29 cellular contexts compared by ENCODE assay signal in the genomic region with DNA sequence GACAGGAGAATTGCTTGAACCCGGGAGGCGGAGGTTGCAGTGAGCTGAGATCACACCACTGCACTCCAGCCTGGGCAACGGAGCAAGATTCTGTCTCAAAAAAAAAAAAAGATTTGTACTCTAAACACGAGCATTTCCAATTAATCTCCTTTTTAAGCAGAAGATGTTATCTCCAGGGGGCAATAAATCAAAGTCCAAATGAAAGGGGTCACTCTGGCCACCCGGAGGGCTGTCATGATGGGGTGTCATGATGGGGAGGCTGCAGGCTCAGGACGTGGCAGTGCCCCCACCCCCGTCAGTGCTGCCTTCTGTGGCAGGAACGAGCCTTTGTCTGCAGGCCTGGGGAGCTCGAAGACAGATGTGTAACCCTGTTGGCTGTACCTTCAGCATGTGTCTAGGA.
"Had no signal": no experiment of that assay in that cellular context is flagged by ENCODE, and none has a peak within 500 bp of the region (broad histone marks: within the 10 kb centered on the region; RNA-seq: fewer than 3 reads in every experiment).

No MANE protein-coding gene starts in this region.

- H3K4me3 ChIP-seq: heart left ventricle, right atrium auricular region, smooth muscle cell, suprapubic skin, tibial artery had no signal

- ATAC-seq: activated T-cell treated with anti-CD3 and anti-CD28 coated beads, Interleukin-2, amount 50 U/mL, for 72 hours; esophagus mucosa; heart left ventricle; left colon; naive thymus-derived CD4-positive, alpha-beta T cell had no signal

- H3K9me3 ChIP-seq: heart left ventricle, right atrium auricular region, suprapubic skin, tibial artery had no signal

- H3K27me3 ChIP-seq: heart left ventricle, right atrium auricular region, suprapubic skin, tibial artery had no signal

- H3K36me3 ChIP-seq: heart left ventricle, right atrium auricular region, suprapubic skin, tibial artery had no signal

- H3K27ac Mint-ChIP-seq: activated naive CD8-positive, alpha-beta T cell; activated T-cell treated with anti-CD3 and anti-CD28 coated beads, Interleukin-2, amount 50 U/mL, for 72 hours; dendritic cell treated with granulocyte-macrophage colony-stimulating factor and Interleukin-4, amounts not matched to agents 40 ng/mL and 50 ng/mL, for 4 days; endodermal cell; naive thymus-derived CD4-positive, alpha-beta T cell had no signal

- H3K27me3 Mint-ChIP-seq: activated naive CD8-positive, alpha-beta T cell; central memory CD8-positive, alpha-beta T cell had no signal

- H3K4me2 ChIP-seq: smooth muscle cell had no signal

- DNase-seq: activated CD4-positive, alpha-beta T cell treated with anti-CD3 and anti-CD28 coated beads for 4 hours; activated CD4-positive, alpha-beta T cell treated with anti-CD3 and anti-CD28 coated beads, Interleukin-2, amount 50 U/mL, for 4 hours; activated effector memory CD4-positive, alpha-beta T cell treated with Interleukin-2 at 50 U/mL for 16 hours; activated naive CD4-positive, alpha-beta T cell treated with Interleukin-2 at 50 U/mL for 16 hours; activated T-cell treated with anti-CD3 and anti-CD28 coated beads, Interleukin-2, amount 50 U/mL, for 72 hours; anterior cingulate cortex; foreskin fibroblast; heart left ventricle; hypothalamus; immature natural killer cell; kidney; left colon; midbrain; naive thymus-derived CD4-positive, alpha-beta T cell; occipital lobe; stimulated activated CD4-positive, alpha-beta T cell treated with anti-CD3 and anti-CD28 coated beads, Interleukin-2, amount 100 ng/mL, for 24 hours; stimulated activated naive CD4-positive, alpha-beta T cell; T-helper 1 cell had no signal

- H2AFZ ChIP-seq: parathyroid adenoma had no signal

- H3K4me3 Mint-ChIP-seq: activated naive CD8-positive, alpha-beta T cell; central memory CD8-positive, alpha-beta T cell; dendritic cell treated with granulocyte-macrophage colony-stimulating factor and Interleukin-4, amounts not matched to agents 40 ng/mL and 50 ng/mL, for 4 days; endodermal cell; immature natural killer cell; naive thymus-derived CD4-positive, alpha-beta T cell; neural crest cell had no signal

- H3K4me1 ChIP-seq: parathyroid adenoma had no signal

- H3K27ac ChIP-seq: heart left ventricle, parathyroid adenoma, right atrium auricular region, suprapubic skin, tibial artery had no signal

- H3K9ac ChIP-seq: parathyroid adenoma had no signal

- H3K36me3 Mint-ChIP-seq: activated naive CD8-positive, alpha-beta T cell; immature natural killer cell had no signal

- H3K9me3 Mint-ChIP-seq: activated T-cell treated with anti-CD3 and anti-CD28 coated beads, Interleukin-2, amount 50 U/mL, for 72 hours; central memory CD8-positive, alpha-beta T cell; dendritic cell treated with granulocyte-macrophage colony-stimulating factor and Interleukin-4, amounts not matched to agents 40 ng/mL and 50 ng/mL, for 4 days; endodermal cell; immature natural killer cell; neural crest cell had no signal
